Comparison of ENCODE assay signal across 9 cellular contexts in genomic region chr2:8152392-8153257, GRCh38.
DNase-seq lines count a peak whose midpoint lies in the region; ATAC-seq and TF ChIP-seq lines count a peak whose summit lies in the region.
"Had no signal": no experiment of that assay in that cellular context is flagged by ENCODE, and none has a peak within 500 bp of the region (broad histone marks: within the 10 kb centered on the region; RNA-seq: fewer than 3 reads in every experiment).

No MANE protein-coding gene starts in this region.

- ATAC-seq in GM18858 (IDR thresholded peaks at IDR 0.05; ENCODE audit: unreplicated experiment) (peak; percentile 97), GM21529 (IDR thresholded peaks at IDR 0.05; ENCODE audit: unreplicated experiment) (peak; percentile 100), HG03432 (IDR thresholded peaks at IDR 0.05; ENCODE audit: unreplicated experiment) (peak; percentile 100), left lobe of liver (peak; percentile 33), body of pancreas (no peak)

- H3K9me3 ChIP-seq in body of pancreas, result no peaks in the 10 kb centered on the region

- H3K27ac ChIP-seq in body of pancreas (no peak overlapping the region), dorsolateral prefrontal cortex (no peak overlapping the region)

- TF ChIP-seq CTCF in body of pancreas (IDR thresholded peaks at IDR 0.05) (no peak), dorsolateral prefrontal cortex (IDR thresholded peaks at IDR 0.05 in 54 of 56, conservative IDR thresholded peaks at IDR 0.05 in 2 of 56; ENCODE audit: low read depth in 1 of 56, partially characterized antibody in 56 of 56) (no peak)

- H3K27me3 ChIP-seq in body of pancreas (no peaks in the 10 kb centered on the region), dorsolateral prefrontal cortex (peaks cover 0 to 5% (median 0%) of the 10 kb centered on the region in 45 donors)

- 83 to 86% methylated on average over 11 of the region's 11 CpGs for WGBS in body of pancreas, 2 donors

- intact Hi-C loops in body of pancreas (cut with DNase I), result no loop called here
- intact Hi-C loops in dorsolateral prefrontal cortex (cut with DNase I), result no loop called here

- TF ChIP-seq POLR2A in body of pancreas (IDR thresholded peaks at IDR 0.05), result no peak

- H3K4me3 ChIP-seq in body of pancreas, result no peak overlapping the region
- H3K4me3 ChIP-seq in dorsolateral prefrontal cortex, result no peak overlapping the region

- no peaks in the 10 kb centered on the region for H3K36me3 ChIP-seq in body of pancreas (replicated peaks in 1 of 2; ENCODE audit: insufficient read depth in 1 of 2, low read depth in 2 of 2)

- no peak for DNase-seq in left lobe of liver (ENCODE audit: low spot score)
- no peak for DNase-seq in body of pancreas
- DNase-seq in NCI-H1105 treated with DMSO at 0.1 percent for 48 hours (lab: John Stamatoyannopoulos, UW), result no peak
- DNase-seq in dorsolateral prefrontal cortex, result no peak
- DNase-seq in KBM-7, result no peak
- DNase-seq: NCI-H1092 had no signal

- in situ Hi-C loops in KBM-7 (cut with MboI; ENCODE audit: low pct_unique_long_range_greater_than_20kb, low sequenced_read_pairs), result no loop called here

- peaks cover 11% of the 10 kb centered on the region for H3K4me1 ChIP-seq in body of pancreas
